In genomic region chr9:132543251-132543650, GRCh38 we compare ENCODE assay signal across 1 cellular context.
TF ChIP-seq lines count a peak whose summit lies in the region.

No MANE protein-coding gene starts in this region.

TF ChIP-seq in H1, 55 proteins besides CTCF, POLR2A, EP300 and RAD21 (continued from another document):
- TF ChIP-seq MAFK (IDR thresholded peaks at IDR 0.05; ENCODE audit: low read depth, low read length) (no peak), SUZ12 (IDR thresholded peaks at IDR 0.05; ENCODE audit: low read length) (no peak), CREB1 (IDR thresholded peaks at IDR 0.05) (no peak), ATF3 (IDR thresholded peaks at IDR 0.05; ENCODE audit: insufficient read depth, low read depth, low read length) (no peak), TEAD4 (IDR thresholded peaks at IDR 0.05; ENCODE audit: low read depth, low read length) (no peak), FOSL1 (IDR thresholded peaks at IDR 0.05; ENCODE audit: insufficient read depth, low read depth, low read length) (no peak), SRF (IDR thresholded peaks at IDR 0.05; ENCODE audit: low read depth, low read length) (no peak)
